In genomic region chr4:86247906-86248305, GRCh38 we compare ENCODE assay signal across 23 cellular contexts.
"Had no signal": no experiment of that assay in that cellular context is flagged by ENCODE, and none has a peak within 500 bp of the region (broad histone marks: within the 10 kb centered on the region; RNA-seq: fewer than 3 reads in every experiment).

No MANE protein-coding gene starts in this region.

- H3K27ac ChIP-seq: RWPE1 had no signal

- ATAC-seq: HepG2, Panc1, PC-3 had no signal

- H3K9me3 ChIP-seq: SK-N-SH had no signal

- DNase-seq: IMR-90; Kasumi-1; KG1; MM.1S; NCI-H1092 treated with DMSO at 0.1 percent for 48 hours; NCI-H1436; NCI-H187; NCI-H2029; NCI-H2081 treated with DMSO at 0.1 percent for 48 hours; NCI-H2171; NCI-H226; NCI-H446; NCI-H510A; NCI-H524 treated with DMSO at 0.1 percent for 48 hours; NCI-H774; NK-92 treated with Interleukin-12 subunit alpha and Interleukin-12 subunit beta, amount 100 ng/mL, for 24 hours; PC-3; SHP77; SK-N-SH; SW 1271 had no signal

- H3K9ac ChIP-seq: SK-N-SH had no signal

- H3K4me2 ChIP-seq: SK-N-SH had no signal
